11 cellular contexts compared by ENCODE assay signal in the genomic region with DNA sequence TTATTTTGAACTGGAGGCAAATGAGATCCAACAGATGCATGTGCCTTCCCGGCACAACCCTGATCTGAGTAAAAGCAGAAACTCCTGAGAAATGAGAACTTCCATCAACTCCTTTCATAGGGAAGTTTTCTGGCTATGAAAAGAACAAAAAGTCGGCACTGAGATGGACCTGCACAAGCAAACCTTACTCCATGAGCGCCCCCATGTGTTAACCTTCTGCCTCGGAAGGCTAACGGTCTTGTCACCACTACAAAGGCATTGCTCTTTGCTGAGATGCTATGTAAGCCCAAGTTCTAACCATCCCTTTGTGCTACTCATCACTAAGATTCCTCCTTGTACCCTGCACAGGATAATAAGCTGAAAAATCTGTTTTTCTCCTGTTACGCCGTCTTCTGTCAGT. TPM values are rescaled to one million over a fixed set of nuclear protein-coding genes. Genes with fewer than 3 reads are reported as not detected.
DNase-seq lines count a peak whose midpoint lies in the region; ATAC-seq and TF ChIP-seq lines count a peak whose summit lies in the region.
"Had no signal": no experiment of that assay in that cellular context is flagged by ENCODE, and none has a peak within 500 bp of the region (broad histone marks: within the 10 kb centered on the region; RNA-seq: fewer than 3 reads in every experiment).

No MANE protein-coding gene starts in this region.

- ATAC-seq in aorta (ENCODE audit: low FRiP score) (no peak), HG03108 (IDR thresholded peaks at IDR 0.05; ENCODE audit: unreplicated experiment) (no peak)

- TF ChIP-seq CTCF in HEK293 (tag by site-specific recombination; IDR thresholded peaks at IDR 0.05) = no peak

- H3K36me3 ChIP-seq in HEK293 (ENCODE audit: control insufficient read depth in 2 of 2, insufficient read depth in 1 of 2, low read length in 2 of 2) = no peaks in the 10 kb centered on the region
- H3K36me3 ChIP-seq in aorta (ENCODE audit: control insufficient read depth in 1 of 2, insufficient read depth in 2 of 2, low read length in 1 of 2) = no peaks in the 10 kb centered on the region

- intact Hi-C loops in aorta (cut with DNase I) = loop anchor here in 1 of 2 donors (5.0 kb wide), 1 partner anchor 245 kb away; no protein-coding TSS in a partner anchor
- intact Hi-C loops in activated CD4-positive, alpha-beta T cell treated with anti-CD3 and anti-CD28 coated beads, Interleukin-2, amount 10 ng/mL, durations not matched to agents 24 days and 14 days (cut with micrococcal nuclease) = no loop called here

- peak; percentile 28 for DNase-seq in DMS53 treated with DMSO at 0.1 percent for 48 hours (lab: John Stamatoyannopoulos, UW; ENCODE audit: unreplicated experiment)
- peak; percentile 73 to 75 for DNase-seq in SHP77 (lab: John Stamatoyannopoulos, UW)
- DNase-seq in iPS DF 4.7 (ENCODE audit: extremely low read depth, low spot score) = peak; percentile 62
- no peak for DNase-seq in activated CD8-positive, alpha-beta memory T cell treated with anti-CD3 and anti-CD28 coated beads, Interleukin-2, amount 50 U/mL, for 48 hours
- DNase-seq in aorta = no peak
- no peak for DNase-seq in activated CD4-positive, alpha-beta T cell treated with anti-CD3 and anti-CD28 coated beads, Interleukin-2, amount 10 ng/mL, durations not matched to agents 24 days and 14 days

- no peaks in the 10 kb centered on the region for H3K4me1 ChIP-seq in HEK293 (ENCODE audit: control insufficient read depth, insufficient read depth, low read length)
- H3K4me1 ChIP-seq in aorta (ENCODE audit: control insufficient read depth in 1 of 2, insufficient read depth in 2 of 2, low read length in 2 of 2) = no peaks in the 10 kb centered on the region

- no peaks in the 10 kb centered on the region for H3K9me3 Mint-ChIP-seq in activated CD4-positive, alpha-beta T cell treated with anti-CD3 and anti-CD28 coated beads, Interleukin-2, amount 10 ng/mL, durations not matched to agents 24 days and 14 days

- WGBS in aorta, 2 donors = 54% methylated on average over 7 of the region's 7 CpGs

- POLR2A ChIA-PET in HEK293 (lab: Yijun Ruan, JAX) = no interaction called here

- no peak overlapping the region for H3K27ac ChIP-seq in HEK293 (ENCODE audit: extremely low read depth, low read depth, low read length)
- H3K27ac ChIP-seq in aorta (ENCODE audit: low read depth in 1 of 2, low read length in 2 of 2) = no peak overlapping the region
- H3K27ac ChIP-seq: HL-60 had no signal

- no peaks in the 10 kb centered on the region for H3K27me3 ChIP-seq in aorta (ENCODE audit: control insufficient read depth in 1 of 2, insufficient read depth in 2 of 2, low read length in 1 of 2)

- H3K9me3 ChIP-seq in HEK293 (ENCODE audit: control insufficient read depth, insufficient read depth, low read depth, low read length) (no peaks in the 10 kb centered on the region), aorta (ENCODE audit: control insufficient read depth, low read length) (no peaks in the 10 kb centered on the region)

- H3K4me3 Mint-ChIP-seq in activated CD4-positive, alpha-beta T cell treated with anti-CD3 and anti-CD28 coated beads, Interleukin-2, amount 10 ng/mL, durations not matched to agents 24 days and 14 days = no peak overlapping the region

- no peaks in the 10 kb centered on the region for H3K36me3 Mint-ChIP-seq in activated CD4-positive, alpha-beta T cell treated with anti-CD3 and anti-CD28 coated beads, Interleukin-2, amount 10 ng/mL, durations not matched to agents 24 days and 14 days (ENCODE audit: low read depth)

- H3K4me1 Mint-ChIP-seq in activated CD4-positive, alpha-beta T cell treated with anti-CD3 and anti-CD28 coated beads, Interleukin-2, amount 10 ng/mL, durations not matched to agents 24 days and 14 days = no peaks in the 10 kb centered on the region

- H3K27me3 Mint-ChIP-seq in activated CD4-positive, alpha-beta T cell treated with anti-CD3 and anti-CD28 coated beads, Interleukin-2, amount 10 ng/mL, durations not matched to agents 24 days and 14 days = no peaks in the 10 kb centered on the region

- H3K4me3 ChIP-seq in HEK293 (ENCODE audit: low read depth, low read length) = no peak overlapping the region
- H3K4me3 ChIP-seq in aorta (ENCODE audit: low read length in 2 of 2) = no peak overlapping the region
- H3K4me3 ChIP-seq: lung had no signal

- no peak overlapping the region for H3K27ac Mint-ChIP-seq in activated CD4-positive, alpha-beta T cell treated with anti-CD3 and anti-CD28 coated beads, Interleukin-2, amount 10 ng/mL, durations not matched to agents 24 days and 14 days

- CTCF ChIA-PET in HEK293 (lab: Yijun Ruan, JAX) = interaction anchor here (0.8 to 4.9 kb wide), 5 partner anchors 9 to 246 kb away, joined by 3 to 34 read pairs (median 6); no protein-coding TSS in a partner anchor

TF ChIP-seq in HEK293, 187 proteins besides CTCF, POLR2A, EP300 and RAD21:
- TF ChIP-seq TRIM28 (IDR thresholded peaks at IDR 0.05; ENCODE audit: borderline replicate concordance, low read length) = no peak
- TF ChIP-seq PRDM1 (tag by site-specific recombination; IDR thresholded peaks at IDR 0.05) = no peak
- TF ChIP-seq ZNF239 (tag by site-specific recombination; IDR thresholded peaks at IDR 0.05) = no peak
- TF ChIP-seq ZNF654 (tag by site-specific recombination; IDR thresholded peaks at IDR 0.05; ENCODE audit: low read depth) = peak; percentile 37

RNA-seq across cellular contexts. Expression of a gene that starts 57.3 kb away (rescaled TPM):
- total RNA-seq in aorta = not detected
- not detected for polyA plus RNA-seq in aorta
- total RNA-seq in activated CD4-positive, alpha-beta T cell treated with anti-CD3 and anti-CD28 coated beads, Interleukin-2, amount 10 ng/mL, durations not matched to agents 24 days and 14 days = not detected in 2 replicates
- total RNA-seq: cerebellum, lung had no signal
- polyA plus RNA-seq: lung had no signal

Comparison
In these comparisons a context has a peak if more than half of its experiments do, and no peak if none do; other contexts are left out.
1. DNase-seq: peak in DMS53 treated with DMSO at 0.1 percent for 48 hours (single experiment), SHP77 (2 of 2) and iPS DF 4.7 (single experiment); none in activated CD8-positive, alpha-beta memory T cell treated with anti-CD3 and anti-CD28 coated beads, Interleukin-2, amount 50 U/mL, for 48 hours (single experiment), aorta (0 of 2) and activated CD4-positive, alpha-beta T cell treated with anti-CD3 and anti-CD28 coated beads, Interleukin-2, amount 10 ng/mL, durations not matched to agents 24 days and 14 days (single experiment).